19 cellular contexts compared by ENCODE assay signal in genomic region chr2:20567926-20568179, GRCh38.
DNase-seq lines count a peak whose midpoint lies in the region; ATAC-seq and TF ChIP-seq lines count a peak whose summit lies in the region.
"Had no signal": no experiment of that assay in that cellular context is flagged by ENCODE, and none has a peak within 500 bp of the region (broad histone marks: within the 10 kb centered on the region; RNA-seq: fewer than 3 reads in every experiment).

No MANE protein-coding gene starts in this region.

- H3K4me1 ChIP-seq in heart left ventricle (peaks cover 3 to 69% (median 55%) of the 10 kb centered on the region in 12 donors), subcutaneous abdominal adipose tissue (ENCODE audit: control insufficient read depth in 5 of 5, insufficient read depth in 5 of 5, low read length in 5 of 5) (peaks cover 5 to 79% (median 36%) of the 10 kb centered on the region in 5 donors)

- H3K9me3 ChIP-seq in heart left ventricle, result no peaks in the 10 kb centered on the region
- H3K9me3 ChIP-seq in subcutaneous abdominal adipose tissue (ENCODE audit: control insufficient read depth in 5 of 5, low read length in 5 of 5), result no peaks in the 10 kb centered on the region
- H3K9me3 ChIP-seq: BE2C, neutrophil, SJSA1 had no signal

- H3K4me3 ChIP-seq in heart left ventricle, result no peak overlapping the region
- no peak overlapping the region for H3K4me3 ChIP-seq in subcutaneous abdominal adipose tissue (ENCODE audit: low read depth in 1 of 5, low read length in 5 of 5)
- H3K4me3 ChIP-seq: SJSA1 had no signal

- peak overlapping the region; percentile 75 to 96 (median 82) for H3K27ac ChIP-seq in heart left ventricle
- peak overlapping the region; percentile 91 for H3K27ac ChIP-seq in subcutaneous abdominal adipose tissue (ENCODE audit: low read depth, low read length)
- H3K27ac ChIP-seq: neutrophil had no signal

- H3K9ac ChIP-seq in subcutaneous abdominal adipose tissue (ENCODE audit: low read length in 5 of 5), result peak overlapping the region in 2 of 5 donors; percentile 26 to 31

- ATAC-seq in heart left ventricle, result no peak
- ATAC-seq in GM21367 (IDR thresholded peaks at IDR 0.05; ENCODE audit: unreplicated experiment), result no peak
- ATAC-seq: activated CD8-positive, alpha-beta T cell treated with anti-CD3 and anti-CD28 coated beads, Interleukin-2, amount 10 ng/mL, durations not matched to agents 7 days and 5 days; activated T-cell treated with anti-CD3 and anti-CD28 coated beads, Interleukin-2, amount 50 U/mL, for 4 hours had no signal

- intact Hi-C loops in heart left ventricle (cut with DNase I) (loop anchor here in 4 of 10 donors (5.0 kb wide), 2 partner anchors 36 to 51 kb away; no protein-coding TSS in a partner anchor), cardiac septum (cut with DNase I) (loop anchor here (2.0 kb wide), 1 partner anchor 43 kb away; no protein-coding TSS in a partner anchor)

- H3K27ac Mint-ChIP-seq in brain, result peak overlapping the region in 3 of 5 experiments; percentile 18 to 87 (median 43)
- H3K27ac Mint-ChIP-seq in mesothelial cell of epicardium, result peak overlapping the region; percentile 79
- H3K27ac Mint-ChIP-seq: activated CD8-positive, alpha-beta T cell treated with anti-CD3 and anti-CD28 coated beads, Interleukin-2, amount 10 ng/mL, durations not matched to agents 7 days and 5 days; type B pancreatic cell had no signal

- peaks cover 6% of the 10 kb centered on the region for H3K27me3 Mint-ChIP-seq in brain
- no peaks in the 10 kb centered on the region for H3K27me3 Mint-ChIP-seq in mesothelial cell of epicardium (ENCODE audit: low read depth)
- H3K27me3 Mint-ChIP-seq: type B pancreatic cell had no signal

- peaks cover 0 to 1% (median 0%) of the 10 kb centered on the region in 5 experiments for H3K9me3 Mint-ChIP-seq in brain
- H3K9me3 Mint-ChIP-seq in mesothelial cell of epicardium, result no peaks in the 10 kb centered on the region
- H3K9me3 Mint-ChIP-seq: activated T-cell treated with anti-CD3 and anti-CD28 coated beads, Interleukin-2, amount 50 U/mL, for 4 hours; type B pancreatic cell had no signal

- 70 to 80% (median 76%) methylated on average over 2 of the region's 2 CpGs for WGBS in heart left ventricle, 4 donors

- H3K27me3 ChIP-seq in heart left ventricle (no peaks in the 10 kb centered on the region), subcutaneous abdominal adipose tissue (ENCODE audit: control insufficient read depth in 5 of 5, insufficient read depth in 4 of 5, low read length in 5 of 5) (no peaks in the 10 kb centered on the region)
- H3K27me3 ChIP-seq: BE2C, neutrophil, SJSA1 had no signal

- H3K36me3 Mint-ChIP-seq in brain (no peaks in the 10 kb centered on the region), mesothelial cell of epicardium (no peaks in the 10 kb centered on the region)
- H3K36me3 Mint-ChIP-seq: type B pancreatic cell had no signal

- TF ChIP-seq POLR2A in heart left ventricle (IDR thresholded peaks at IDR 0.05), result no peak

- no peak for TF ChIP-seq CTCF in heart left ventricle (IDR thresholded peaks at IDR 0.05)
- TF ChIP-seq CTCF in brain (conservative IDR thresholded peaks at IDR 0.05), result no peak
- no peak for TF ChIP-seq CTCF in mesothelial cell of epicardium (IDR thresholded peaks at IDR 0.05; ENCODE audit: unreplicated experiment)

- DNase-seq in heart left ventricle, result peak in 1 of 5 donors; percentile 8
- DNase-seq in cardiac septum (ENCODE audit: low spot score), result no peak
- no peak for DNase-seq in mesothelial cell of epicardium (ENCODE audit: low spot score in 2 of 2, unreplicated experiment in 2 of 2)
- no peak for DNase-seq in HuH-7.5 (ENCODE audit: low spot score)
- DNase-seq in NCI-H1092 (lab: John Stamatoyannopoulos, UW), result no peak
- DNase-seq: 8988T; activated CD8-positive, alpha-beta T cell treated with anti-CD3 and anti-CD28 coated beads, Interleukin-2, amount 10 ng/mL, durations not matched to agents 7 days and 5 days; activated naive CD4-positive, alpha-beta T cell treated with anti-CD3 and anti-CD28 coated beads, Interleukin-2, amount 50 U/mL, for 16 hours; activated T-cell treated with anti-CD3 and anti-CD28 coated beads, Interleukin-2, amount 50 U/mL, for 4 hours; BE2C; NCI-H146; stimulated activated naive CD4-positive, alpha-beta T cell; T-helper 2 cell had no signal

- H3K4me3 Mint-ChIP-seq in brain (no peak overlapping the region), mesothelial cell of epicardium (no peak overlapping the region)
- H3K4me3 Mint-ChIP-seq: activated CD8-positive, alpha-beta T cell treated with anti-CD3 and anti-CD28 coated beads, Interleukin-2, amount 10 ng/mL, durations not matched to agents 7 days and 5 days; activated T-cell treated with anti-CD3 and anti-CD28 coated beads, Interleukin-2, amount 50 U/mL, for 4 hours; type B pancreatic cell had no signal

- peaks cover 35% of the 10 kb centered on the region for H3K4me1 Mint-ChIP-seq in brain
- H3K4me1 Mint-ChIP-seq in mesothelial cell of epicardium, result peaks cover 36% of the 10 kb centered on the region

- H3K36me3 ChIP-seq in heart left ventricle, result no peaks in the 10 kb centered on the region
- H3K36me3 ChIP-seq in subcutaneous abdominal adipose tissue (ENCODE audit: control insufficient read depth in 5 of 5, insufficient read depth in 5 of 5, low read length in 5 of 5), result no peaks in the 10 kb centered on the region
- H3K36me3 ChIP-seq: BE2C, neutrophil, SJSA1 had no signal
